ENCODE assay signal across 8 cellular contexts in the genomic region with DNA sequence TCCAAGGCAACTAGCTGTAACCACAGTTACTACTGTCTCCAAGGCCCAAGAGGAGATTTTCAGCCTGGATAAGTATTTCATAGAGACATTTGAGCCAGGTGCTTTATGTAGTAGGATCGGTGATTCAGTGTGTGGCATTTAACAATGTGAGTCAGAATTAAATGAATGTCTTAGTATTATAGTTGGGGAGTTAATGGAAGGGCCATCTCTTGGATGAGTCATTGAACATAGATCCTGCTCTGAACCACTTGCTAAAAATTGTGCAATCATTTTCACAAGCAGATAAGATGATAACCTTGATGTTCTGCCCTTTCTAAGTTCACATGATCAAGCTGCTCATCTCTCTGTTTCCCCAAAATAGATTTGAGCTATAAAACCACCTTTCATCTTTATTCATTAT.
DNase-seq lines count a peak whose midpoint lies in the region; ATAC-seq lines count a peak whose summit lies in the region.

No MANE protein-coding gene starts in this region.

- peak; percentile 36 for ATAC-seq in sciatic nerve

- intact Hi-C loops in sciatic nerve (cut with DNase I) = no loop called here

- DNase-seq in DMS 273 (lab: John Stamatoyannopoulos, UW; ENCODE audit: unreplicated experiment) = peak; percentile 19
- DNase-seq in DMS 273 treated with DMSO at 0.1 percent for 48 hours (lab: John Stamatoyannopoulos, UW) = no peak
- peak; percentile 50 for DNase-seq in NCI-H69 (lab: John Stamatoyannopoulos, UW)
- peak; percentile 45 for DNase-seq in dermis blood vessel endothelial cell
- no peak for DNase-seq in sciatic nerve (ENCODE audit: low spot score)
- DNase-seq in iPS-NIHi7 (ENCODE audit: extremely low spot score) = no peak
- DNase-seq in DMS79 treated with DMSO at 0.1 percent for 48 hours (lab: John Stamatoyannopoulos, UW) = no peak
- DNase-seq in SHP77 treated with DMSO at 0.1 percent for 48 hours (lab: John Stamatoyannopoulos, UW) = no peak

Comparison
In these comparisons a context has a peak if more than half of its experiments do, and no peak if none do; other contexts are left out.
1. DNase-seq: peak in DMS 273 (single experiment), NCI-H69 (single experiment) and dermis blood vessel endothelial cell (single experiment); none in DMS 273 treated with DMSO at 0.1 percent for 48 hours (single experiment), sciatic nerve (single experiment), iPS-NIHi7 (single experiment), DMS79 treated with DMSO at 0.1 percent for 48 hours (single experiment) and SHP77 treated with DMSO at 0.1 percent for 48 hours (single experiment).